ENCODE assay signal across 32 cellular contexts in the genomic region with DNA sequence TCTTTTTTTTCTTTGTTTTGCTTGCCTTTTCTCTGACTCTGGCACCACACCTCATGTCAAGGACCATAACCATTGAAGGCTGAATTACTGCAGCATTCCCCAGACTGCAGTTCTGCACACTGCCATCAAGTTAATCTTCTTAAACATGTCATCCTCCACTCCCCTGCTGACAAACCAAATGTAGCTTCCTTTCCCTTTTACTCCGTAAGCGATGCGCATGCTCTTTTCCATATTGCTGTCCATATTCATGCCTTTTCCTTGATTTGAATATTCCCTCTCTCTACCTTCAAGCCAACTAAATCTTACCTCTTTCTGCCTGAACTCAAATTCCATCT. TPM values are rescaled to one million over a fixed set of nuclear protein-coding genes. Genes with fewer than 3 reads are reported as not detected.
A peak's percentile ranks its signal among the peaks of the same experiment; 100 is the strongest.
DNase-seq lines count a peak whose midpoint lies in the region; ATAC-seq and TF ChIP-seq lines count a peak whose summit lies in the region.
"Had no signal": no experiment of that assay in that cellular context is flagged by ENCODE, and none has a peak within 500 bp of the region (broad histone marks: within the 10 kb centered on the region; RNA-seq: fewer than 3 reads in every experiment).

No MANE protein-coding gene starts in this region.

- H3K36me3 Mint-ChIP-seq in GM23338 (ENCODE audit: low read depth), result peaks cover 20% of the 10 kb centered on the region
- H3K36me3 Mint-ChIP-seq in central memory CD8-positive, alpha-beta T cell (ENCODE audit: insufficient read depth), result peaks cover 38% of the 10 kb centered on the region

- no peak overlapping the region for H2AFZ ChIP-seq in GM23338

- H3K4me1 Mint-ChIP-seq in GM23338, result no peaks in the 10 kb centered on the region
- H3K4me1 Mint-ChIP-seq in central memory CD8-positive, alpha-beta T cell, result peaks cover 11% of the 10 kb centered on the region

- H3K27ac Mint-ChIP-seq in GM23338, result no peak overlapping the region
- H3K27ac Mint-ChIP-seq in central memory CD8-positive, alpha-beta T cell (ENCODE audit: low read depth), result no peak overlapping the region
- H3K27ac Mint-ChIP-seq: nephron; stimulated activated naive B cell treated with anti-CD40 and anti-IgM and Interleukin-4, amounts not matched to agents 10 μg/mL and 1 μg/mL and 100 μg/mL, for 72 hours had no signal

- peak; percentile 23 for DNase-seq in NCI-H82 (lab: John Stamatoyannopoulos, UW)
- no peak for DNase-seq in NCI-H82 treated with DMSO at 0.1 percent for 48 hours (lab: John Stamatoyannopoulos, UW; ENCODE audit: unreplicated experiment)
- DNase-seq in GM23338 (ENCODE audit: low spot score), result no peak
- no peak for DNase-seq in central memory CD8-positive, alpha-beta T cell (ENCODE audit: low spot score in 2 of 2)
- no peak for DNase-seq in thoracic aorta (ENCODE audit: low spot score)
- no peak for DNase-seq in NCI-H1436 (lab: John Stamatoyannopoulos, UW)
- no peak for DNase-seq in NCI-H748 treated with DMSO at 0.1 percent for 48 hours (lab: John Stamatoyannopoulos, UW)
- DNase-seq: activated CD4-positive, alpha-beta T cell treated with anti-CD3 and anti-CD28 coated beads, Interleukin-2, amount 50 U/mL, for 48 hours; activated naive CD4-positive, alpha-beta T cell; anterior cingulate cortex; DMS 273 treated with DMSO at 0.1 percent for 48 hours; effector CD8-positive, alpha-beta T cell; esophagus squamous epithelium; GDM1; Karpas-422; kidney glomerular epithelial cell; NCI-H1092; NCI-H2029 treated with DMSO at 0.1 percent for 48 hours; NCI-H345; NK-92 treated with Interleukin-12 subunit alpha and Interleukin-12 subunit beta, amount 100 ng/mL, for 24 hours; posterior cingulate gyrus; stimulated activated CD4-positive, alpha-beta T cell treated with anti-CD3 and anti-CD28 coated beads, Interleukin-2, amount 100 ng/mL, for 24 hours; stimulated activated naive B cell treated with anti-CD40 and anti-IgM and Interleukin-4, amounts not matched to agents 10 μg/mL and 1 μg/mL and 100 μg/mL, for 72 hours had no signal

- no peak for ATAC-seq in GM23338
- peak; percentile 29 for ATAC-seq in central memory CD8-positive, alpha-beta T cell (replicated peaks; ENCODE audit: extremely low read depth, poor library complexity, severe bottlenecking)
- ATAC-seq in thoracic aorta (ENCODE audit: insufficient number of reproducible peaks, low FRiP score, low read depth), result no peak
- no peak for ATAC-seq in GM18505 (IDR thresholded peaks at IDR 0.05; ENCODE audit: unreplicated experiment)

- no peaks in the 10 kb centered on the region for H3K79me2 ChIP-seq in GM23338 (replicated peaks; ENCODE audit: insufficient read depth)

- no peak overlapping the region for H3K4me2 ChIP-seq in GM23338

- H3K4me3 ChIP-seq in GM23338 (no peak overlapping the region), thoracic aorta (no peak overlapping the region)
- H3K4me3 ChIP-seq: esophagus squamous epithelium, SK-N-MC, tibial nerve had no signal

- H3K9me3 Mint-ChIP-seq in GM23338, result no peaks in the 10 kb centered on the region
- no peaks in the 10 kb centered on the region for H3K9me3 Mint-ChIP-seq in central memory CD8-positive, alpha-beta T cell
- H3K9me3 Mint-ChIP-seq: nephron; stimulated activated naive B cell treated with anti-CD40 and anti-IgM and Interleukin-4, amounts not matched to agents 10 μg/mL and 1 μg/mL and 100 μg/mL, for 72 hours had no signal

- no peaks in the 10 kb centered on the region for H3K27me3 Mint-ChIP-seq in GM23338 (ENCODE audit: insufficient read depth, low read depth, poor library complexity)
- no peaks in the 10 kb centered on the region for H3K27me3 Mint-ChIP-seq in central memory CD8-positive, alpha-beta T cell
- H3K27me3 Mint-ChIP-seq: stimulated activated naive B cell treated with anti-CD40 and anti-IgM and Interleukin-4, amounts not matched to agents 10 μg/mL and 1 μg/mL and 100 μg/mL, for 72 hours had no signal

- H3K9me2 ChIP-seq in GM23338 (ENCODE audit: insufficient read depth), result no peaks in the 10 kb centered on the region

- H3K9me3 ChIP-seq in thoracic aorta, result no peaks in the 10 kb centered on the region
- H3K9me3 ChIP-seq: esophagus squamous epithelium, tibial nerve had no signal

- H3K27me3 ChIP-seq in GM23338 (ENCODE audit: insufficient read depth), result no peaks in the 10 kb centered on the region
- H3K27me3 ChIP-seq in thoracic aorta (replicated peaks; ENCODE audit: insufficient read depth), result no peaks in the 10 kb centered on the region
- H3K27me3 ChIP-seq: esophagus squamous epithelium, tibial nerve had no signal

- peaks cover 35% of the 10 kb centered on the region for H3K36me3 ChIP-seq in GM23338 (ENCODE audit: insufficient read depth)
- H3K36me3 ChIP-seq in thoracic aorta, result peaks cover 9% of the 10 kb centered on the region

- TF ChIP-seq CTCF in GM23338 (conservative IDR thresholded peaks at IDR 0.05; ENCODE audit: low read depth in 2 of 2), result no peak
- TF ChIP-seq CTCF in thoracic aorta (IDR thresholded peaks at IDR 0.05), result no peak

- H3K27ac ChIP-seq in GM23338 (ENCODE audit: low read depth) (peak overlapping the region; percentile 60), thoracic aorta (peak overlapping the region; percentile 66)
- H3K27ac ChIP-seq: 22Rv1, SK-N-MC, VCaP had no signal

- H4K20me1 ChIP-seq in GM23338 (replicated peaks; ENCODE audit: insufficient read depth), result no peaks in the 10 kb centered on the region

- TF ChIP-seq POLR2A in GM18505 (IDR thresholded peaks at IDR 0.05; ENCODE audit: borderline replicate concordance, extremely low read depth, insufficient read depth, insufficient read length), result no peak

- H3K4me1 ChIP-seq in GM23338 (ENCODE audit: insufficient read depth) (no peaks in the 10 kb centered on the region), thoracic aorta (ENCODE audit: control insufficient read depth in 1 of 2, low read depth in 2 of 2) (peaks cover 29 to 51% of the 10 kb centered on the region in 2 donors)

- peaks cover 3% of the 10 kb centered on the region; the same call in 1 of the 2 replicates for H3F3A ChIP-seq in GM23338 (replicated peaks; ENCODE audit: low read depth)

- no peak overlapping the region for H3K4me3 Mint-ChIP-seq in GM23338
- no peak overlapping the region for H3K4me3 Mint-ChIP-seq in central memory CD8-positive, alpha-beta T cell
- H3K4me3 Mint-ChIP-seq: nephron; stimulated activated naive B cell treated with anti-CD40 and anti-IgM and Interleukin-4, amounts not matched to agents 10 μg/mL and 1 μg/mL and 100 μg/mL, for 72 hours had no signal

TF ChIP-seq in GM23338, 12 proteins besides CTCF, POLR2A, EP300 and RAD21:
- TF ChIP-seq, protein P1, sequence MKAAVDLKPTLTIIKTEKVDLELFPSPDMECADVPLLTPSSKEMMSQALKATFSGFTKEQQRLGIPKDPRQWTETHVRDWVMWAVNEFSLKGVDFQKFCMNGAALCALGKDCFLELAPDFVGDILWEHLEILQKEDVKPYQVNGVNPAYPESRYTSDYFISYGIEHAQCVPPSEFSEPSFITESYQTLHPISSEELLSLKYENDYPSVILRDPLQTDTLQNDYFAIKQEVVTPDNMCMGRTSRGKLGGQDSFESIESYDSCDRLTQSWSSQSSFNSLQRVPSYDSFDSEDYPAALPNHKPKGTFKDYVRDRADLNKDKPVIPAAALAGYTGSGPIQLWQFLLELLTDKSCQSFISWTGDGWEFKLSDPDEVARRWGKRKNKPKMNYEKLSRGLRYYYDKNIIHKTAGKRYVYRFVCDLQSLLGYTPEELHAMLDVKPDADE (IDR thresholded peaks at IDR 0.05), result no peak

RNA-seq across cellular contexts. Expression of a gene that starts 13.6 kb away (rescaled TPM):
- total RNA-seq in GM23338 (2014; rRNA removed; shearing (Covaris generic)), result 1.8 and 2.2 TPM in 2 replicates
- polyA plus RNA-seq in GM23338 (2016; fragmentation: Nextera tagmentation; extraction: Ambion mirVana), result 0.78 TPM in 2 replicates
- total RNA-seq in thoracic aorta, result 1 to 10 TPM in 1 of 2 donors, not detected in 1; 5.0 TPM
- total RNA-seq: HT1080; mesenteric fat pad; T-helper 2 cell treated with Interferon-gamma antibody and Interleukin-4, amounts not matched to agents 100 ng/mL and 5 ng/mL, for 36 hours; tibial nerve had no signal

RNA-seq across cellular contexts. Expression of a gene that starts 14.7 kb away (rescaled TPM):
- 24.7 and 42.0 TPM in 2 replicates for total RNA-seq in GM23338 (2014; rRNA removed; shearing (Covaris generic))
- 218 and 225 TPM in 2 replicates for polyA plus RNA-seq in GM23338 (2016; fragmentation: Nextera tagmentation; extraction: Ambion mirVana)
- 100 to 1,000 TPM; 115 to 128 TPM for total RNA-seq in thoracic aorta

RNA-seq across cellular contexts. Expression of a gene that starts 43.2 kb away (rescaled TPM):
- 43.3 and 47.3 TPM in 2 replicates for total RNA-seq in GM23338 (2014; rRNA removed; shearing (Covaris generic))
- 17.4 and 20.0 TPM in 2 replicates for polyA plus RNA-seq in GM23338 (2016; fragmentation: Nextera tagmentation; extraction: Ambion mirVana)
- 1 to 10 TPM; 3.2 to 7.8 TPM for total RNA-seq in thoracic aorta

RNA-seq across cellular contexts. Expression of a gene that starts 49.3 kb away (rescaled TPM):
- 1.9 and 2.4 TPM in 2 replicates for total RNA-seq in GM23338 (2014; rRNA removed; shearing (Covaris generic))
- 0.80 and 1.1 TPM in 2 replicates for polyA plus RNA-seq in GM23338 (2016; fragmentation: Nextera tagmentation; extraction: Ambion mirVana)
- 1 to 10 TPM; 5.6 to 9.9 TPM for total RNA-seq in thoracic aorta
- total RNA-seq: T-helper 2 cell treated with Interferon-gamma antibody and Interleukin-4, amounts not matched to agents 100 ng/mL and 5 ng/mL, for 36 hours had no signal

RNA-seq across cellular contexts. Expression of a gene that starts 57.7 kb away (rescaled TPM):
- total RNA-seq in GM23338 (2014; rRNA removed; shearing (Covaris generic)), result 10.7 and 12.5 TPM in 2 replicates
- 7.8 and 8.6 TPM in 2 replicates for polyA plus RNA-seq in GM23338 (2016; fragmentation: Nextera tagmentation; extraction: Ambion mirVana)
- total RNA-seq in thoracic aorta, result 10 to 100 TPM in 1 of 2 donors, 1 to 10 TPM in 1; 6.8 to 18.3 TPM
